Comparison of ENCODE assay signal across 1 cellular context in genomic region chr11:46295312-46295995, GRCh38.
TF ChIP-seq lines count a peak whose summit lies in the region.

No MANE protein-coding gene starts in this region.

TF ChIP-seq in HEK293, 187 proteins besides CTCF, POLR2A, EP300 and RAD21 (continued from another document):
- TF ChIP-seq KLF17 (tag by site-specific recombination; IDR thresholded peaks at IDR 0.05) (no peak), ZNF404 (tag by site-specific recombination; IDR thresholded peaks at IDR 0.05) (no peak), SP2 (tag by site-specific recombination; IDR thresholded peaks at IDR 0.05) (peak; percentile 66), PBX3 (CRISPR knock-in tag; IDR thresholded peaks at IDR 0.05) (0 out of 2 replicates have a peak, but pooled peaks have one; percentile 39), ZNF580 (tag by site-specific recombination; IDR thresholded peaks at IDR 0.05) (no peak), KLF10 (tag by site-specific recombination; IDR thresholded peaks at IDR 0.05) (no peak), ZNF132 (tag by site-specific recombination; IDR thresholded peaks at IDR 0.05; ENCODE audit: borderline replicate concordance) (no peak), GLIS2 (tag by site-specific recombination; IDR thresholded peaks at IDR 0.05) (peak; percentile 67), ZNF366 (tag by site-specific recombination; conservative IDR thresholded peaks at IDR 0.05) (no peak), GLIS1 (tag by site-specific recombination; IDR thresholded peaks at IDR 0.05) (0 out of 2 replicates have a peak, but pooled peaks have one; percentile 5), BCL6B (tag by site-specific recombination; IDR thresholded peaks at IDR 0.05) (no peak), ZNF354C (tag by site-specific recombination; IDR thresholded peaks at IDR 0.05; ENCODE audit: borderline replicate concordance, low read depth) (no peak), ZBTB48 (tag by site-specific recombination; IDR thresholded peaks at IDR 0.05) (peak; percentile 43; the same call in 1 of the 2 replicates), ZBTB26 (tag by site-specific recombination; optimal IDR thresholded peaks at IDR 0.05) (peak; percentile 57)
